ENCODE assay signal across 8 cellular contexts in genomic region chr11:86176165-86176884, GRCh38.
DNase-seq lines count a peak whose midpoint lies in the region; ATAC-seq and TF ChIP-seq lines count a peak whose summit lies in the region.

No MANE protein-coding gene starts in this region.

- no peak overlapping the region for H3K9ac ChIP-seq in colonic mucosa (ENCODE audit: low read depth in 2 of 2, low read length in 2 of 2)

- ATAC-seq in GM18870 (IDR thresholded peaks at IDR 0.05; ENCODE audit: unreplicated experiment) (peak; percentile 69), HG03175 (IDR thresholded peaks at IDR 0.05; ENCODE audit: unreplicated experiment) (peak; percentile 81)

- H3K4me3 ChIP-seq in colonic mucosa, result no peak overlapping the region

- H3K27ac ChIP-seq in colonic mucosa, result no peak overlapping the region

- intact Hi-C loops in colonic mucosa (cut with DNase I), result no loop called here

- H3K4me1 ChIP-seq in colonic mucosa, result no peaks in the 10 kb centered on the region

- DNase-seq in activated CD8-positive, alpha-beta memory T cell treated with anti-CD3 and anti-CD28 coated beads, Interleukin-2, amount 50 U/mL, for 4 hours, result peak; percentile 19
- peak; percentile 17 for DNase-seq in stimulated activated CD4-positive, alpha-beta T cell treated with anti-CD3 and anti-CD28 coated beads, Interleukin-12 subunit alpha, Interleukin-12 subunit beta, amount 100 ng/mL, for 4 hours
- no peak for DNase-seq in islet precursor cell
- no peak for DNase-seq in NAMALWA (ENCODE audit: low spot score)
- DNase-seq in NCI-H2029 (lab: John Stamatoyannopoulos, UW), result no peak
- no peak for DNase-seq in colonic mucosa

- TF ChIP-seq CTCF in colonic mucosa (IDR thresholded peaks at IDR 0.05), result no peak

- H3K27me3 ChIP-seq in colonic mucosa, result no peaks in the 10 kb centered on the region

- no peaks in the 10 kb centered on the region for H3K9me3 ChIP-seq in colonic mucosa

- no peaks in the 10 kb centered on the region for H3K36me3 ChIP-seq in colonic mucosa

Comparison
In these comparisons a context has a peak if more than half of its experiments do, and no peak if none do; other contexts are left out.
1. DNase-seq: peak in activated CD8-positive, alpha-beta memory T cell treated with anti-CD3 and anti-CD28 coated beads, Interleukin-2, amount 50 U/mL, for 4 hours (single experiment) and stimulated activated CD4-positive, alpha-beta T cell treated with anti-CD3 and anti-CD28 coated beads, Interleukin-12 subunit alpha, Interleukin-12 subunit beta, amount 100 ng/mL, for 4 hours (single experiment); none in islet precursor cell (single experiment), NAMALWA (single experiment), NCI-H2029 (single experiment) and colonic mucosa (single experiment).